1 cellular context compared by ENCODE assay signal in the genomic region with DNA sequence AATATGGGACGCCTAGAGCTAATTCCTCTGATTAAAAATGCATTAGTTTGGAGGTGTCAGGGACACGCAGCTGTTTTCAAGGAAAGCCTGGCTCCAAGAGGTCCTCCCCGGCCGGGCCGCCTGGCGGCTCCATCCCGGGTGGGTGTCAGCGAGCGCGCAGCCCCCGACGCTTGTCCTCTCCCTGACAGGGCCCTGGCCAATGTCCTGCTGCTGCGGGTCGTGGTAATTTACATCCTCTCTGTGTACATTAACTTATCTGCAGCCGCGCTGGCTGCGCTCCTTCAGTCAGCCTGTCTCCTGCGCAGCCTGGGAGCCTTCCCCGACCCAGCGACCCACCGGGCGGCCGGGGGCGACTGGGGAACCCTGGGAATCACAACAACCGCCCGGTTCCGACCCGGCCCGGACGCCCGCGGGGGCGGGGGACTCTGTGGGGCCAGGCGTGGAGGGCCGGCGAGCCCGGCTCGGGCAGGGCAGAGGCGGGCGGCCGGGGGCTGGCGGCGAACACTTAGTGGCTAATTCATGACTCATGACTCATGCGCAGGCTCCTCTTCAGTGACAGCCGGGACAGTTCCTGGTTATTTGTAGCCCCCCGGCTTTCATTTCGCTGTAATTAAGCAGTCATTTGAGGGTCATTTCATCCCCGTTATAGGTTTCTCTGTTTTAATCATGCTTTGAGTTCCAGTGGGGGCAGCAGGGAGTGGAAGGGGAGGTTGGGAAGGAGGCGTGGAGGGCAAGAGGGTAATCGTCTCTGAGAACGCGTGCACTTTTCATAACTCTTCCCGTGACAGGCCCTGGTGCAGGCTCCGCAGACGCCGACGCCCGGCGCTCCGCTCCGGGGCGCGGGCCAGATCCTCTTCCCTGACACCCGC.
TF ChIP-seq lines count a peak whose summit lies in the region.

No MANE protein-coding gene starts in this region.

TF ChIP-seq in K562, 482 proteins besides CTCF, POLR2A, EP300 and RAD21 (continued from another document):
- TF ChIP-seq, protein P1, sequence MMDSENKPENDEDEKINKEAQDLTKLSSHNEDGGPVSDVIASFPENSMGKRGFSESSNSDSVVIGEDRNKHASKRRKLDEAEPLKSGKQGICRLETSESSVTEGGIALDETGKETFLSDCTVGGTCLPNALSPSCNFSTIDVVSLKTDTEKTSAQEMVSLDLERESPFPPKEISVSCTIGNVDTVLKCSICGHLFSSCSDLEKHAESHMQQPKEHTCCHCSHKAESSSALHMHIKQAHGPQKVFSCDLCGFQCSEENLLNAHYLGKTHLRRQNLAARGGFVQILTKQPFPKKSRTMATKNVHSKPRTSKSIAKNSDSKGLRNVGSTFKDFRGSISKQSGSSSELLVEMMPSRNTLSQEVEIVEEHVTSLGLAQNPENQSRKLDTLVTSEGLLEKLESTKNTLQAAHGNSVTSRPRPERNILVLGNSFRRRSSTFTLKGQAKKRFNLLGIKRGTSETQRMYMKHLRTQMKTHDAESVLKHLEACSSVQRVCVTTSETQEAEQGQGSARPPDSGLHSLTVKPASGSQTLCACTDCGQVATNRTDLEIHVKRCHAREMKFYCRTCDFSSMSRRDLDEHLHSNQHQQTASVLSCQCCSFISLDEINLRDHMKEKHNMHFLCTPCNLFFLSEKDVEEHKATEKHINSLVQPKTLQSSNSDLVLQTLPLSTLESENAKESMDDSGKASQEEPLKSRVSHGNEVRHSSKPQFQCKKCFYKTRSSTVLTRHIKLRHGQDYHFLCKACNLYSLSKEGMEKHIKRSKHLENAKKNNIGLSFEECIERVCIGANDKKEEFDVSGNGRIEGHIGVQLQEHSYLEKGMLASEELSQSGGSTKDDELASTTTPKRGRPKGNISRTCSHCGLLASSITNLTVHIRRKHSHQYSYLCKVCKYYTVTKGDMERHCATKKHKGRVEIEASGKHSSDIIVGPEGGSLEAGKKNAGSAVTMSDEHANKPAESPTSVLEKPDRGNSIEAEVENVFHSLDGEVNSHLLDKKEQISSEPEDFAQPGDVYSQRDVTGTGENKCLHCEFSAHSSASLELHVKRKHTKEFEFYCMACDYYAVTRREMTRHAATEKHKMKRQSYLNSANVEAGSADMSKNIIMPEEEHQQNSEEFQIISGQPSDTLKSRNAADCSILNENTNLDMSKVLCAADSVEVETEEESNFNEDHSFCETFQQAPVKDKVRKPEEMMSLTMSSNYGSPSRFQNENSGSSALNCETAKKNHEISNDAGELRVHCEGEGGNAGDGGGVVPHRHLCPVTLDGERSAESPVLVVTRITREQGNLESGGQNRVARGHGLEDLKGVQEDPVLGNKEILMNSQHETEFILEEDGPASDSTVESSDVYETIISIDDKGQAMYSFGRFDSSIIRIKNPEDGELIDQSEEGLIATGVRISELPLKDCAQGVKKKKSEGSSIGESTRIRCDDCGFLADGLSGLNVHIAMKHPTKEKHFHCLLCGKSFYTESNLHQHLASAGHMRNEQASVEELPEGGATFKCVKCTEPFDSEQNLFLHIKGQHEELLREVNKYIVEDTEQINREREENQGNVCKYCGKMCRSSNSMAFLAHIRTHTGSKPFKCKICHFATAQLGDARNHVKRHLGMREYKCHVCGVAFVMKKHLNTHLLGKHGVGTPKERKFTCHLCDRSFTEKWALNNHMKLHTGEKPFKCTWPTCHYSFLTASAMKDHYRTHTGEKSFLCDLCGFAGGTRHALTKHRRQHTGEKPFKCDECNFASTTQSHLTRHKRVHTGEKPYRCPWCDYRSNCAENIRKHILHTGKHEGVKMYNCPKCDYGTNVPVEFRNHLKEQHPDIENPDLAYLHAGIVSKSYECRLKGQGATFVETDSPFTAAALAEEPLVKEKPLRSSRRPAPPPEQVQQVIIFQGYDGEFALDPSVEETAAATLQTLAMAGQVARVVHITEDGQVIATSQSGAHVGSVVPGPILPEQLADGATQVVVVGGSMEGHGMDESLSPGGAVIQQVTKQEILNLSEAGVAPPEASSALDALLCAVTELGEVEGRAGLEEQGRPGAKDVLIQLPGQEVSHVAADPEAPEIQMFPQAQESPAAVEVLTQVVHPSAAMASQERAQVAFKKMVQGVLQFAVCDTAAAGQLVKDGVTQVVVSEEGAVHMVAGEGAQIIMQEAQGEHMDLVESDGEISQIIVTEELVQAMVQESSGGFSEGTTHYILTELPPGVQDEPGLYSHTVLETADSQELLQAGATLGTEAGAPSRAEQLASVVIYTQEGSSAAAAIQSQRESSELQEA (IDR thresholded peaks at IDR 0.05; ENCODE audit: low read depth) = no peak
- no peak for TF ChIP-seq KLF6 (CRISPR knock-in tag; IDR thresholded peaks at IDR 0.05; ENCODE audit: borderline replicate concordance)
- no peak for TF ChIP-seq FOXM1 (IDR thresholded peaks at IDR 0.05; ENCODE audit: low read depth)
- no peak for TF ChIP-seq FOXM1 (CRISPR knock-in tag; IDR thresholded peaks at IDR 0.05; ENCODE audit: low read depth)
- TF ChIP-seq NBN (IDR thresholded peaks at IDR 0.05; ENCODE audit: low read depth) = no peak
- TF ChIP-seq IFI16 (CRISPR knock-in tag; IDR thresholded peaks at IDR 0.05) = no peak
- no peak for TF ChIP-seq PYGO2 (tag; IDR thresholded peaks at IDR 0.05)
- TF ChIP-seq, protein P2, sequence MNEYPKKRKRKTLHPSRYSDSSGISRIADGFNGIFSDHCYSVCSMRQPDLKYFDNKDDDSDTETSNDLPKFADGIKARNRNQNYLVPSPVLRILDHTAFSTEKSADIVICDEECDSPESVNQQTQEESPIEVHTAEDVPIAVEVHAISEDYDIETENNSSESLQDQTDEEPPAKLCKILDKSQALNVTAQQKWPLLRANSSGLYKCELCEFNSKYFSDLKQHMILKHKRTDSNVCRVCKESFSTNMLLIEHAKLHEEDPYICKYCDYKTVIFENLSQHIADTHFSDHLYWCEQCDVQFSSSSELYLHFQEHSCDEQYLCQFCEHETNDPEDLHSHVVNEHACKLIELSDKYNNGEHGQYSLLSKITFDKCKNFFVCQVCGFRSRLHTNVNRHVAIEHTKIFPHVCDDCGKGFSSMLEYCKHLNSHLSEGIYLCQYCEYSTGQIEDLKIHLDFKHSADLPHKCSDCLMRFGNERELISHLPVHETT (CRISPR knock-in tag; conservative IDR thresholded peaks at IDR 0.05 in 1 of 2, IDR thresholded peaks at IDR 0.05 in 1 of 2) = no peak
